ENCODE assay signal across 13 cellular contexts in genomic region chr1:31054958-31055481, GRCh38. TPM values are rescaled to one million over a fixed set of nuclear protein-coding genes. Genes with fewer than 3 reads are reported as not detected.
A peak's percentile ranks its signal among the peaks of the same experiment; 100 is the strongest.
DNase-seq lines count a peak whose midpoint lies in the region; ATAC-seq, FAIRE-seq and TF ChIP-seq lines count a peak whose summit lies in the region.
"Had no signal": no experiment of that assay in that cellular context is flagged by ENCODE, and none has a peak within 500 bp of the region (broad histone marks: within the 10 kb centered on the region; RNA-seq: fewer than 3 reads in every experiment).

No MANE protein-coding gene starts in this region.

- H3K9me3 Mint-ChIP-seq in natural killer cell (no peaks in the 10 kb centered on the region), astrocyte (ENCODE audit: unreplicated experiment) (no peaks in the 10 kb centered on the region)
- H3K9me3 Mint-ChIP-seq in natural killer cell treated with Interleukin-12 subunit alpha and Interleukin-12 subunit beta and Interleukin-15 and Interleukin-18, amount 100 ng/mL, for 72 hours, result no peaks in the 10 kb centered on the region

- peaks cover 100% of the 10 kb centered on the region for H3K79me2 ChIP-seq in astrocyte (ENCODE audit: insufficient read depth, low read length)

- no peak for DNase-seq in natural killer cell
- no peak for DNase-seq in natural killer cell treated with Interleukin-12 subunit alpha and Interleukin-12 subunit beta and Interleukin-15 and Interleukin-18, amount 100 ng/mL, for 72 hours (ENCODE audit: low spot score)
- DNase-seq in astrocyte (ENCODE audit: low read depth), result no peak
- no peak for DNase-seq in mesenchymal stem cell
- DNase-seq in esophagus squamous epithelium (lab: John Stamatoyannopoulos, UW), result no peak
- no peak for DNase-seq in ascending aorta (ENCODE audit: low spot score in 2 of 2)
- no peak for DNase-seq in effector CD8-positive, alpha-beta T cell (lab: John Stamatoyannopoulos, UW)
- DNase-seq: anterior cingulate cortex, BE2C, occipital lobe, thyroid gland had no signal

- H3K9me3 ChIP-seq in astrocyte (ENCODE audit: insufficient read depth, low read depth, low read length) (no peaks in the 10 kb centered on the region), mesenchymal stem cell (ENCODE audit: control insufficient read depth, low read length) (no peaks in the 10 kb centered on the region), esophagus squamous epithelium (no peaks in the 10 kb centered on the region), ascending aorta (no peaks in the 10 kb centered on the region)
- H3K9me3 ChIP-seq: BE2C, SJSA1, thyroid gland had no signal

- H3K27me3 ChIP-seq in astrocyte (ENCODE audit: insufficient read depth, low read length), result no peaks in the 10 kb centered on the region
- H3K27me3 ChIP-seq in mesenchymal stem cell (ENCODE audit: control insufficient read depth in 1 of 2, insufficient read depth in 1 of 2, low read length in 2 of 2), result no peaks in the 10 kb centered on the region
- H3K27me3 ChIP-seq in esophagus squamous epithelium, result no peaks in the 10 kb centered on the region
- H3K27me3 ChIP-seq in ascending aorta, result no peaks in the 10 kb centered on the region
- H3K27me3 ChIP-seq: BE2C, SJSA1, thyroid gland had no signal

- no peak for FAIRE-seq in astrocyte (lab: Jason Lieb, UNC)

- H3K4me3 Mint-ChIP-seq in natural killer cell (peak overlapping the region; percentile 58), astrocyte (ENCODE audit: unreplicated experiment) (peak overlapping the region; percentile 4)
- H3K4me3 Mint-ChIP-seq in natural killer cell treated with Interleukin-12 subunit alpha and Interleukin-12 subunit beta and Interleukin-15 and Interleukin-18, amount 100 ng/mL, for 72 hours, result no peak overlapping the region

- H3K18ac ChIP-seq in mesenchymal stem cell (ENCODE audit: low read depth in 1 of 2, low read length in 2 of 2), result no peak overlapping the region

- H3K4me3 ChIP-seq in astrocyte (ENCODE audit: insufficient read depth, low read depth, low read length), result no peak overlapping the region
- H3K4me3 ChIP-seq in mesenchymal stem cell (ENCODE audit: insufficient read depth in 1 of 2, low read depth in 1 of 2, low read length in 2 of 2), result no peak overlapping the region
- H3K4me3 ChIP-seq in esophagus squamous epithelium, result no peak overlapping the region
- no peak overlapping the region for H3K4me3 ChIP-seq in ascending aorta
- H3K4me3 ChIP-seq: SJSA1, thyroid gland had no signal

- H3K23ac ChIP-seq in mesenchymal stem cell (ENCODE audit: low read length in 2 of 2), result no peak overlapping the region

- peaks cover 98% of the 10 kb centered on the region for H4K20me1 ChIP-seq in astrocyte (ENCODE audit: insufficient read depth, low read length)

- H3K4ac ChIP-seq in mesenchymal stem cell (ENCODE audit: low read depth in 1 of 2, low read length in 2 of 2), result no peak overlapping the region

- H3K14ac ChIP-seq in mesenchymal stem cell (ENCODE audit: low read length in 2 of 2), result no peak overlapping the region

- H3K9ac ChIP-seq in astrocyte (ENCODE audit: low read length) (no peak overlapping the region), mesenchymal stem cell (ENCODE audit: low read length) (peak overlapping the region; percentile 29)

- 99% methylated on average over 3 of the region's 5 CpGs for WGBS in mesenchymal stem cell
- 80 to 84% methylated on average over 5 of the region's 5 CpGs for WGBS in esophagus squamous epithelium, 2 donors

- intact Hi-C loops in natural killer cell (cut with micrococcal nuclease) (no loop called here), esophagus squamous epithelium (cut with DNase I) (no loop called here), ascending aorta (cut with DNase I) (no loop called here)

- no peak overlapping the region for H2BK120ac ChIP-seq in mesenchymal stem cell (ENCODE audit: low read depth, low read length)

- H4K8ac ChIP-seq in mesenchymal stem cell (ENCODE audit: low read length), result no peak overlapping the region

- H4K91ac ChIP-seq in mesenchymal stem cell (ENCODE audit: low read length), result no peak overlapping the region

- no peak overlapping the region for H2BK5ac ChIP-seq in mesenchymal stem cell (ENCODE audit: low read depth, low read length, poor library complexity, severe bottlenecking)

- peak in 2 of 3 donors; percentile 53 to 62 for ATAC-seq in natural killer cell
- ATAC-seq in natural killer cell treated with Interleukin-12 subunit alpha and Interleukin-12 subunit beta and Interleukin-15 and Interleukin-18, amount 100 ng/mL, for 72 hours, result no peak
- no peak for ATAC-seq in GM18861 (IDR thresholded peaks at IDR 0.05; ENCODE audit: unreplicated experiment)

- no peaks in the 10 kb centered on the region for H3K79me1 ChIP-seq in mesenchymal stem cell (replicated peaks; ENCODE audit: low read length, poor library complexity, severe bottlenecking)

- no peak overlapping the region for H2AK5ac ChIP-seq in mesenchymal stem cell (ENCODE audit: low read length, severe bottlenecking)

- peak overlapping the region; percentile 18 for H3K4me2 ChIP-seq in astrocyte (ENCODE audit: low read length)
- no peak overlapping the region for H3K4me2 ChIP-seq in mesenchymal stem cell (ENCODE audit: low read length, poor library complexity, severe bottlenecking)

- no peak overlapping the region for H2BK12ac ChIP-seq in mesenchymal stem cell (ENCODE audit: low read length in 2 of 2)

- peak overlapping the region; percentile 24 for H3K27ac ChIP-seq in astrocyte (ENCODE audit: low read depth, low read length)
- no peak overlapping the region for H3K27ac ChIP-seq in mesenchymal stem cell (ENCODE audit: low read length, poor library complexity, severe bottlenecking)
- H3K27ac ChIP-seq in esophagus squamous epithelium, result no peak overlapping the region
- H3K27ac ChIP-seq in ascending aorta, result no peak overlapping the region
- H3K27ac ChIP-seq: SJSA1 had no signal

- no peak overlapping the region for H2AFZ ChIP-seq in astrocyte (ENCODE audit: low read depth, low read length)
- no peak overlapping the region for H2AFZ ChIP-seq in mesenchymal stem cell (ENCODE audit: low read depth, low read length)

- peaks cover 55 to 57% of the 10 kb centered on the region in 2 donors for H3K4me1 Mint-ChIP-seq in natural killer cell
- peaks cover 39 to 41% of the 10 kb centered on the region in 2 donors for H3K4me1 Mint-ChIP-seq in natural killer cell treated with Interleukin-12 subunit alpha and Interleukin-12 subunit beta and Interleukin-15 and Interleukin-18, amount 100 ng/mL, for 72 hours (ENCODE audit: low read depth in 2 of 2)
- H3K4me1 Mint-ChIP-seq in astrocyte (ENCODE audit: low read depth, unreplicated experiment), result peaks cover 16% of the 10 kb centered on the region

- no peak for TF ChIP-seq POLR2A in esophagus squamous epithelium (IDR thresholded peaks at IDR 0.05)

- H3K27me3 Mint-ChIP-seq in natural killer cell (ENCODE audit: low read depth in 2 of 2) (no peaks in the 10 kb centered on the region), astrocyte (ENCODE audit: low read depth, unreplicated experiment) (no peaks in the 10 kb centered on the region)
- no peaks in the 10 kb centered on the region for H3K27me3 Mint-ChIP-seq in natural killer cell treated with Interleukin-12 subunit alpha and Interleukin-12 subunit beta and Interleukin-15 and Interleukin-18, amount 100 ng/mL, for 72 hours

- H3K4me1 ChIP-seq in astrocyte (ENCODE audit: insufficient read depth, low read length) (peaks cover 15% of the 10 kb centered on the region), mesenchymal stem cell (ENCODE audit: control insufficient read depth, insufficient read depth, low read depth, low read length) (peaks cover 7% of the 10 kb centered on the region), esophagus squamous epithelium (peaks cover 0 to 91% (median 18%) of the 10 kb centered on the region in 3 donors), ascending aorta (peaks cover 0 to 25% of the 10 kb centered on the region in 2 donors)
- H3K4me1 ChIP-seq: BE2C, SJSA1 had no signal

- H3K27ac Mint-ChIP-seq in natural killer cell, result peak overlapping the region; percentile 70 to 83
- peak overlapping the region in 1 of 2 donors; percentile 12 for H3K27ac Mint-ChIP-seq in natural killer cell treated with Interleukin-12 subunit alpha and Interleukin-12 subunit beta and Interleukin-15 and Interleukin-18, amount 100 ng/mL, for 72 hours
- peak overlapping the region; percentile 5 for H3K27ac Mint-ChIP-seq in astrocyte (ENCODE audit: unreplicated experiment)

- H2BK15ac ChIP-seq in mesenchymal stem cell (ENCODE audit: low read depth, poor library complexity, severe bottlenecking), result no peak overlapping the region

- H3K36me3 Mint-ChIP-seq in natural killer cell (no peaks in the 10 kb centered on the region), astrocyte (ENCODE audit: low read depth, unreplicated experiment) (peaks cover 13% of the 10 kb centered on the region)
- peaks cover 13% of the 10 kb centered on the region for H3K36me3 Mint-ChIP-seq in natural killer cell treated with Interleukin-12 subunit alpha and Interleukin-12 subunit beta and Interleukin-15 and Interleukin-18, amount 100 ng/mL, for 72 hours

- peaks cover 32% of the 10 kb centered on the region for H3K36me3 ChIP-seq in astrocyte (ENCODE audit: insufficient read depth, low read length)
- H3K36me3 ChIP-seq in mesenchymal stem cell (ENCODE audit: control insufficient read depth in 1 of 2, insufficient read depth in 2 of 2, low read depth in 1 of 2, low read length in 2 of 2), result peaks cover 37 to 50% of the 10 kb centered on the region in 2 experiments
- H3K36me3 ChIP-seq in esophagus squamous epithelium, result peaks cover 10 to 70% (median 11%) of the 10 kb centered on the region in 3 donors
- peaks cover 22 to 27% of the 10 kb centered on the region in 2 donors for H3K36me3 ChIP-seq in ascending aorta

- TF ChIP-seq CTCF in natural killer cell (IDR thresholded peaks at IDR 0.05) (no peak), astrocyte (IDR thresholded peaks at IDR 0.05; ENCODE audit: insufficient read depth, low read depth, low read length) (no peak), esophagus squamous epithelium (IDR thresholded peaks at IDR 0.05) (no peak), ascending aorta (IDR thresholded peaks at IDR 0.05) (no peak)

RNA-seq across cellular contexts. Expression of gene PUM1, which starts 10.5 kb away (rescaled TPM):
- total RNA-seq in natural killer cell (100 to 1,000 TPM; 193 to 209 (median 202) TPM), astrocyte (131 and 143 TPM in 2 replicates), esophagus squamous epithelium (10 to 100 TPM; 41.6 to 88.1 (median 53.9) TPM), ascending aorta (52.3 TPM)
- total RNA-seq in natural killer cell treated with Interleukin-12 subunit alpha and Interleukin-12 subunit beta and Interleukin-15 and Interleukin-18, amount 100 ng/mL, for 72 hours, result 100 to 1,000 TPM; 134 to 180 TPM
- polyA plus RNA-seq in mesenchymal stem cell (2013, experiment 1 of 2), result 40.3 TPM
- 38.7 TPM for polyA plus RNA-seq in mesenchymal stem cell (2013, experiment 2 of 2)

Comparison
In these comparisons a context has a peak if more than half of its experiments do, and no peak if none do; other contexts are left out.
1. ATAC-seq: peak in natural killer cell (2 of 3); none in natural killer cell treated with Interleukin-12 subunit alpha and Interleukin-12 subunit beta and Interleukin-15 and Interleukin-18, amount 100 ng/mL, for 72 hours (0 of 2) and GM18861 (single experiment).